1 cellular context compared by ENCODE assay signal in the genomic region with DNA sequence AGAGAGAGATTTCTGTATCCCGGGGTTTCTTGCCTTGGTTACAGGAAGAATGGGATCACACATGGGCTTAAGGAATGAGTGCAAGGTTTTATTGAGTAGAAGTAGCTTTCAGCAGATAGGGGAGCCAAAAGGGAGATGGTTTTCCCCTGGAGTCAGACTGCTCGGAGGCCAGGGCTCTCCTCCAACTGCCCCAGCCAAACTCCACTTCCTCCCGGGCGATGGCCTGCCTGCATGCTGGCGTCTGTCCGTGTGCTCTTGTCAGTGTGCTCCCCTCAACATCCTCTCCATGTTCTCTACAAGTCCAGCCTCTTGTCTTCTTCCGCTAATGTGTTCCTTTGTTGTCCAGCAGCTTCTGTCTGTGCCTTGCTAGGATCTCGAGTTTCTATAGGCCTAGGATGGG.
TF ChIP-seq lines count a peak whose summit lies in the region.

No MANE protein-coding gene starts in this region.

TF ChIP-seq in H1, 55 proteins besides CTCF, POLR2A, EP300 and RAD21 (continued from another document):
- TF ChIP-seq USF2 (IDR thresholded peaks at IDR 0.05; ENCODE audit: low read length), result no peak
